Comparison of ENCODE assay signal across 8 cellular contexts in genomic region chr5:68252678-68253520, GRCh38. TPM values are rescaled to one million over a fixed set of nuclear protein-coding genes. Genes with fewer than 3 reads are reported as not detected.
A peak's percentile ranks its signal among the peaks of the same experiment; 100 is the strongest.
DNase-seq lines count a peak whose midpoint lies in the region; ATAC-seq and TF ChIP-seq lines count a peak whose summit lies in the region.

No MANE protein-coding gene starts in this region.

- CTCF ChIA-PET in AG04450 (lab: Charles Lee), result interaction anchor here (0.6 to 5.5 kb wide), 42 partner anchors 9 to 1103 kb away, joined by 3 to 102 read pairs (median 4); partner anchors contain the start of gene PIK3R1

- WGBS in heart right ventricle, 2 donors, result 27 to 31% methylated on average over 6 of the region's 6 CpGs
- WGBS in prostate gland, result 29% methylated on average over 6 of the region's 6 CpGs

- TF ChIP-seq CTCF in AG04450 (IDR thresholded peaks at IDR 0.05; ENCODE audit: low read depth, low read length) (peak; percentile 93), GM12874 (IDR thresholded peaks at IDR 0.05; ENCODE audit: insufficient read depth, low read depth, low read length) (peak; percentile 70), heart right ventricle (IDR thresholded peaks at IDR 0.05) (peak; percentile 47 to 86 (median 77)), prostate gland (IDR thresholded peaks at IDR 0.05) (peak; percentile 23 to 72 (median 58))

- ATAC-seq in HG03432 (IDR thresholded peaks at IDR 0.05; ENCODE audit: unreplicated experiment), result peak; percentile 60
- peak; percentile 60 to 82 (median 70) for ATAC-seq in heart right ventricle
- no peak for ATAC-seq in HG03378 (IDR thresholded peaks at IDR 0.05; ENCODE audit: unreplicated experiment)

- TF ChIP-seq POLR2A in prostate gland (IDR thresholded peaks at IDR 0.05), result no peak

- peaks cover 28 to 100% (median 95%) of the 10 kb centered on the region in 9 donors for H3K4me1 ChIP-seq in heart right ventricle
- peaks cover 9% of the 10 kb centered on the region for H3K4me1 ChIP-seq in prostate gland (replicated peaks)

- H3K9me3 ChIP-seq in AG04450 (ENCODE audit: control insufficient read depth, insufficient read depth, low read length) (no peaks in the 10 kb centered on the region), heart right ventricle (no peaks in the 10 kb centered on the region), prostate gland (no peaks in the 10 kb centered on the region)

- H3K27ac ChIP-seq in AG04450 (ENCODE audit: low read depth, low read length) (no peak overlapping the region), heart right ventricle (peak overlapping the region; percentile 11 to 86 (median 69)), prostate gland (peak overlapping the region; percentile 20 to 47)

- DNase-seq in AG04450 (ENCODE audit: low read depth, low spot score), result peak; percentile 42
- DNase-seq in OCI-M1 (lab: John Stamatoyannopoulos, UW), result peak; percentile 81
- DNase-seq in amniotic stem cell (lab: John Stamatoyannopoulos, UW), result peak; percentile 66
- DNase-seq in heart right ventricle, result peak in 1 of 2 donors; percentile 66
- DNase-seq in prostate gland (ENCODE audit: low spot score), result peak; percentile 42

- no peak overlapping the region for H3K4me3 ChIP-seq in AG04450 (ENCODE audit: low read depth, low read length)
- H3K4me3 ChIP-seq in heart right ventricle, result peak overlapping the region in 3 of 10 donors; percentile 1 to 12 (median 10)
- no peak overlapping the region for H3K4me3 ChIP-seq in prostate gland

- POLR2A ChIA-PET in AG04450 (lab: Yijun Ruan, JAX), result interaction anchor here (0.9 to 1.1 kb wide), 3 partner anchors 36 to 38 kb away, joined by 4 to 7 read pairs (median 5); partner anchors contain the start of gene PIK3R1

- H3K36me3 ChIP-seq in heart right ventricle (no peaks in the 10 kb centered on the region), prostate gland (no peaks in the 10 kb centered on the region)

- H3K27me3 ChIP-seq in AG04450 (ENCODE audit: control insufficient read depth, insufficient read depth, low read length) (no peaks in the 10 kb centered on the region), heart right ventricle (no peaks in the 10 kb centered on the region), prostate gland (replicated peaks; ENCODE audit: insufficient read depth) (no peaks in the 10 kb centered on the region)

- intact Hi-C loops in heart right ventricle (cut with DNase I), result loop anchor here (5.0 to 10.0 kb wide), 6 partner anchors 36 to 1008 kb away; partner anchors contain the start of gene PIK3R1 (in 4 of the 10)
- intact Hi-C loops in prostate gland (cut with DNase I), result loop anchor here (2.0 to 10.0 kb wide), 6 partner anchors 36 to 1006 kb away; partner anchors contain the start of gene PIK3R1

RNA-seq across cellular contexts. Expression of gene PIK3R1, which starts 37.3 kb away (rescaled TPM):
- polyA plus RNA-seq in AG04450 (2011; rRNA removed), result 7.6 and 8.1 TPM in 2 replicates
- polyA minus RNA-seq in AG04450 (2011; rRNA and poly(A)+ RNA removed), result 13.3 and 16.2 TPM in 2 replicates
- total RNA-seq in heart right ventricle, result 100 to 1,000 TPM in 8 of 10 donors, 10 to 100 TPM in 2; 45.6 to 269 (median 148) TPM
- 10 to 100 TPM; 12.2 to 22.3 TPM for polyA plus RNA-seq in heart right ventricle
- 10 to 100 TPM; 71.6 to 81.2 TPM for total RNA-seq in prostate gland
